ENCODE assay signal across 24 cellular contexts in the genomic region with DNA sequence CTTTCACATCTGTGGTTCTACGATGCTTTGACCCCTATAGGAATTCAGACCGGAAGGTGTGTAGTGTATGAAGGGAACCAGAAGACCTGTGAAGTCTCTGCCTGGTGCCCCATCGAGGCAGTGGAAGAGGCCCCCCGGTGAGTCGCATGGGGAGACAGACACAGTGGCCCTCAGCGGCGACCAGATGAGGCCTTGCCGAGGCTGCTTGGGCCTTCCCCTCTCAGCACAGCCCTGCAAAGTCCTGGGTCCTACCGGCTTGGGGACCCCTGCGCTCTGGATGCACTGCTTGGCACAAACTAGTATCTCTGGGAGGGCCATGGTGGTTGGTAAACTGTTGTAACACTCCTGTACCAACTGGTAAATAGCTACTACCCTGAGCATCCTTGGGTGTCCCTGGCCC. TPM values are rescaled to one million over a fixed set of nuclear protein-coding genes. Genes with fewer than 3 reads are reported as not detected.
"Had no signal": no experiment of that assay in that cellular context is flagged by ENCODE, and none has a peak within 500 bp of the region (broad histone marks: within the 10 kb centered on the region; RNA-seq: fewer than 3 reads in every experiment).

No MANE protein-coding gene starts in this region.

- DNase-seq: colonic mucosa; cortex of kidney; dermis blood vessel endothelial cell; dorsolateral prefrontal cortex; effector CD4-positive, alpha-beta T cell; effector CD8-positive, alpha-beta T cell; effector memory CD4-positive, alpha-beta T cell; effector memory CD8-positive, alpha-beta T cell; endodermal cell; erythroblast; esophagus squamous epithelium; foreskin fibroblast; foreskin keratinocyte; foreskin melanocyte; gastrocnemius medialis; glutamatergic neuron; head of caudate nucleus; heart left ventricle; heart right ventricle had no signal

- H3K27me3 ChIP-seq: colonic mucosa, dorsolateral prefrontal cortex, esophagus muscularis mucosa, esophagus squamous epithelium, gastrocnemius medialis, gastroesophageal sphincter, heart left ventricle, heart right ventricle had no signal

- H3K36me3 ChIP-seq: colonic mucosa, gastrocnemius medialis had no signal

- H3K4me3 ChIP-seq: colonic mucosa, coronary artery, dorsolateral prefrontal cortex, esophagus muscularis mucosa, esophagus squamous epithelium, gastrocnemius medialis, gastroesophageal sphincter, heart left ventricle, heart right ventricle had no signal

- H3K4me1 ChIP-seq: colonic mucosa, esophagus muscularis mucosa, esophagus squamous epithelium, foreskin keratinocyte, gastrocnemius medialis, gastroesophageal sphincter, heart left ventricle had no signal

- H3K9me3 ChIP-seq: colonic mucosa, esophagus squamous epithelium, gastrocnemius medialis had no signal

- H3K27ac ChIP-seq: colonic mucosa, coronary artery, epithelial cell of prostate, esophagus muscularis mucosa, esophagus squamous epithelium, foreskin keratinocyte, gastrocnemius medialis, gastroesophageal sphincter, heart left ventricle, heart right ventricle had no signal

RNA-seq across cellular contexts. Expression of a gene that starts 29.7 kb away (rescaled TPM):
- total RNA-seq: epithelial cell of proximal tubule had no signal
